In the genomic region with DNA sequence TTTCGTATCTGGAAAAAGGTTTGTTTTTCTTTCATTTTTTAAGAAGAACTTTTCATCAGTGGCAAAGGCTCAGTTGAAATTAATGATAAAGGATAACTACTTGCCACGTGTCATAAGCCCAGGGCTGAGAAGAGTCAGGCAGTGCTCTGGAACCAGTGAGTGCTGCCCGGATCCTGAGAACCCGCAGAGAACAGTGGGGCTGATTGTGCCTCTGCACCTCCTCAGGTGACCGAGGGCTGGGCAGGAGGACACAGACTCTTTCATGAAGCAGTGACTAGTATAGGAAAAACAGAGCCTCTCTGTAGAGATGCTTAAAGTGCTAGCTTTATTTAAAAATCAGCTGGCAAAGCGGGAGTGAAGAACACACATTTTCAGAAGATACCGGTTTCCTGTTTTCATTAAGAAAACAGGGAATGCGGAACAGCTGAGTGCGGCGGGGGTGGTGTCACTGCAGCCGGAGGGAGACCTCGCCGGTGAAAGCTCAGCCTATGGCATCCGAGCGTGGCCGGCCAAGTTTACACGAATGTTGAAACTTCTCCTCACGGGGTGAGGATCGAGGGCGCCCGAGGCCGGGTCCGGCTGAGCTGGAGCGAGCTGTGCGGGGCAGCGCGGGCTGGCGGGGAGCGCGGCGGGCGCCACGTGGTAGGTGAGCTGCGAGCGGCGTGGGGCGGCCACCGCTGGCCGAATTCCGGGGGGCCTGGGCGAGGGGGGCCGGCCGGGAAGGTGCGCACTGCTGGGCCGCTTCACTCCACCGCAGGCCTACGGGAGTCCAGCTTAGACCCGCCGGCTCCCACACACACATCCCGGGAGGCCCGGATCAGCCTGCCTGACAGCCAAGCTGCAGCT, we compare ENCODE assay signal across 8 cellular contexts.
DNase-seq lines count a peak whose midpoint lies in the region; ATAC-seq and TF ChIP-seq lines count a peak whose summit lies in the region.

No MANE protein-coding gene starts in this region.

- H3K27me3 ChIP-seq in CD4-positive, alpha-beta T cell (ENCODE audit: control insufficient read depth, insufficient read depth, low read length): no peaks in the 10 kb centered on the region

- peak overlapping the region; percentile 71 for H3K4me3 ChIP-seq in coronary artery

- CTCF ChIA-PET in CD4-positive, alpha-beta T cell (lab: Charles Lee): no interaction called here
- CTCF ChIA-PET in WTC11 (lab: Charles Lee): interaction anchor here (0.8 to 1.4 kb wide), 5 partner anchors 13 to 58 kb away, joined by 3 to 5 read pairs (median 3); no protein-coding TSS in a partner anchor

- no peak overlapping the region for H3K27ac Mint-ChIP-seq in CD4-positive, alpha-beta T cell
- peak overlapping the region; percentile 73 for H3K27ac Mint-ChIP-seq in WTC11

- H3K27me3 Mint-ChIP-seq in CD4-positive, alpha-beta T cell: peaks cover 38% of the 10 kb centered on the region
- no peaks in the 10 kb centered on the region for H3K27me3 Mint-ChIP-seq in WTC11 (ENCODE audit: low read depth)

- intact Hi-C loops in CD4-positive, alpha-beta T cell (cut with DNase I, micrococcal nuclease): loop anchor here in 1 of 2 experiments (1.0 kb wide), 1 partner anchor 8 kb away; no protein-coding TSS in a partner anchor

- H3K9me3 ChIP-seq in CD4-positive, alpha-beta T cell (ENCODE audit: control insufficient read depth, low read length): no peaks in the 10 kb centered on the region

- H3K4me1 Mint-ChIP-seq in CD4-positive, alpha-beta T cell (ENCODE audit: low read depth): peaks cover 9% of the 10 kb centered on the region
- peaks cover 26% of the 10 kb centered on the region for H3K4me1 Mint-ChIP-seq in WTC11

- TF ChIP-seq CTCF in CD4-positive, alpha-beta T cell (IDR thresholded peaks at IDR 0.05): no peak
- TF ChIP-seq CTCF in WTC11 (IDR thresholded peaks at IDR 0.05) (no peak), coronary artery (IDR thresholded peaks at IDR 0.05) (no peak)

- no peaks in the 10 kb centered on the region for H3K9me3 Mint-ChIP-seq in CD4-positive, alpha-beta T cell
- no peaks in the 10 kb centered on the region for H3K9me3 Mint-ChIP-seq in WTC11

- no peak overlapping the region for H3K27ac ChIP-seq in CD4-positive, alpha-beta T cell (ENCODE audit: low read depth, low read length)
- peak overlapping the region; percentile 87 to 89 for H3K27ac ChIP-seq in coronary artery

- H3K36me3 Mint-ChIP-seq in CD4-positive, alpha-beta T cell (ENCODE audit: low read depth): no peaks in the 10 kb centered on the region
- peaks cover 14% of the 10 kb centered on the region for H3K36me3 Mint-ChIP-seq in WTC11

- no peak for ATAC-seq in CD4-positive, alpha-beta T cell (ENCODE audit: poor library complexity)
- ATAC-seq in HG03432 (IDR thresholded peaks at IDR 0.05; ENCODE audit: unreplicated experiment) (peak; percentile 56), WTC11 (peak; percentile 83), HG02870 (IDR thresholded peaks at IDR 0.05; ENCODE audit: unreplicated experiment) (no peak)

- peak in 7 of 10 experiments; percentile 2 to 34 (median 6) for DNase-seq in CD4-positive, alpha-beta T cell
- DNase-seq in WTC11 (ENCODE audit: low spot score): peak; percentile 64
- DNase-seq in coronary artery (ENCODE audit: low spot score): peak; percentile 92
- DNase-seq in kidney tubule cell (ENCODE audit: low spot score): peak; percentile 69
- DNase-seq in stimulated activated CD4-positive, alpha-beta T cell treated with anti-CD3 and anti-CD28 coated beads, Interleukin-12 subunit alpha, Interleukin-12 subunit beta, amount 100 ng/mL, for 4 hours: peak; percentile 14
- DNase-seq in NCI-H187 treated with DMSO at 0.1 percent for 48 hours (lab: John Stamatoyannopoulos, UW): no peak

- POLR2A ChIA-PET in CD4-positive, alpha-beta T cell (lab: Charles Lee): no interaction called here
- POLR2A ChIA-PET in WTC11 (lab: Charles Lee): no interaction called here

- peak overlapping the region; percentile 76 for H3K4me3 Mint-ChIP-seq in CD4-positive, alpha-beta T cell
- peak overlapping the region; percentile 70 for H3K4me3 Mint-ChIP-seq in WTC11

TF ChIP-seq in WTC11, 78 proteins besides CTCF, POLR2A, EP300 and RAD21:
- TF ChIP-seq, protein P1, sequence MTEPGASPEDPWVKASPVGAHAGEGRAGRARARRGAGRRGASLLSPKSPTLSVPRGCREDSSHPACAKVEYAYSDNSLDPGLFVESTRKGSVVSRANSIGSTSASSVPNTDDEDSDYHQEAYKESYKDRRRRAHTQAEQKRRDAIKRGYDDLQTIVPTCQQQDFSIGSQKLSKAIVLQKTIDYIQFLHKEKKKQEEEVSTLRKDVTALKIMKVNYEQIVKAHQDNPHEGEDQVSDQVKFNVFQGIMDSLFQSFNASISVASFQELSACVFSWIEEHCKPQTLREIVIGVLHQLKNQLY (CRISPR knock-in tag; IDR thresholded peaks at IDR 0.05): no peak
- TF ChIP-seq ZNF232 (CRISPR knock-in tag; IDR thresholded peaks at IDR 0.05): no peak
- TF ChIP-seq ZNF423 (CRISPR knock-in tag; IDR thresholded peaks at IDR 0.05): peak; percentile 60
- 0 out of 2 replicates have a peak, but pooled peaks have one; percentile 46 for TF ChIP-seq ESRRA (CRISPR knock-in tag; IDR thresholded peaks at IDR 0.05; ENCODE audit: borderline replicate concordance)
- TF ChIP-seq FOXK1 (CRISPR knock-in tag; IDR thresholded peaks at IDR 0.05): peak; percentile 20; the same call in 1 of the 2 replicates
- TF ChIP-seq, protein P2, sequence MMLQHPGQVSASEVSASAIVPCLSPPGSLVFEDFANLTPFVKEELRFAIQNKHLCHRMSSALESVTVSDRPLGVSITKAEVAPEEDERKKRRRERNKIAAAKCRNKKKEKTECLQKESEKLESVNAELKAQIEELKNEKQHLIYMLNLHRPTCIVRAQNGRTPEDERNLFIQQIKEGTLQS (CRISPR knock-in tag; conservative IDR thresholded peaks at IDR 0.05): no peak
- TF ChIP-seq, protein P3, sequence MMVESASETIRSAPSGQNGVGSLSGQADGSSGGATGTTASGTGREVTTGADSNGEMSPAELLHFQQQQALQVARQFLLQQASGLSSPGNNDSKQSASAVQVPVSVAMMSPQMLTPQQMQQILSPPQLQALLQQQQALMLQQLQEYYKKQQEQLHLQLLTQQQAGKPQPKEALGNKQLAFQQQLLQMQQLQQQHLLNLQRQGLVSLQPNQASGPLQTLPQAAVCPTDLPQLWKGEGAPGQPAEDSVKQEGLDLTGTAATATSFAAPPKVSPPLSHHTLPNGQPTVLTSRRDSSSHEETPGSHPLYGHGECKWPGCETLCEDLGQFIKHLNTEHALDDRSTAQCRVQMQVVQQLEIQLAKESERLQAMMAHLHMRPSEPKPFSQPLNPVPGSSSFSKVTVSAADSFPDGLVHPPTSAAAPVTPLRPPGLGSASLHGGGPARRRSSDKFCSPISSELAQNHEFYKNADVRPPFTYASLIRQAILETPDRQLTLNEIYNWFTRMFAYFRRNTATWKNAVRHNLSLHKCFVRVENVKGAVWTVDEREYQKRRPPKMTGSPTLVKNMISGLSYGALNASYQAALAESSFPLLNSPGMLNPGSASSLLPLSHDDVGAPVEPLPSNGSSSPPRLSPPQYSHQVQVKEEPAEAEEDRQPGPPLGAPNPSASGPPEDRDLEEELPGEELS (CRISPR knock-in tag; IDR thresholded peaks at IDR 0.05): peak; percentile 59; the same call in 1 of the 2 replicates
- TF ChIP-seq, protein P4, sequence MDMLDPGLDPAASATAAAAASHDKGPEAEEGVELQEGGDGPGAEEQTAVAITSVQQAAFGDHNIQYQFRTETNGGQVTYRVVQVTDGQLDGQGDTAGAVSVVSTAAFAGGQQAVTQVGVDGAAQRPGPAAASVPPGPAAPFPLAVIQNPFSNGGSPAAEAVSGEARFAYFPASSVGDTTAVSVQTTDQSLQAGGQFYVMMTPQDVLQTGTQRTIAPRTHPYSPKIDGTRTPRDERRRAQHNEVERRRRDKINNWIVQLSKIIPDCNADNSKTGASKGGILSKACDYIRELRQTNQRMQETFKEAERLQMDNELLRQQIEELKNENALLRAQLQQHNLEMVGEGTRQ (CRISPR knock-in tag; IDR thresholded peaks at IDR 0.05): peak; percentile 63
- no peak for TF ChIP-seq SOX15 (CRISPR knock-in tag; IDR thresholded peaks at IDR 0.05)
- TF ChIP-seq OVOL2 (CRISPR knock-in tag; IDR thresholded peaks at IDR 0.05; ENCODE audit: borderline replicate concordance): no peak
- no peak for TF ChIP-seq CREB1 (CRISPR knock-in tag; IDR thresholded peaks at IDR 0.05)
- TF ChIP-seq, protein P5, sequence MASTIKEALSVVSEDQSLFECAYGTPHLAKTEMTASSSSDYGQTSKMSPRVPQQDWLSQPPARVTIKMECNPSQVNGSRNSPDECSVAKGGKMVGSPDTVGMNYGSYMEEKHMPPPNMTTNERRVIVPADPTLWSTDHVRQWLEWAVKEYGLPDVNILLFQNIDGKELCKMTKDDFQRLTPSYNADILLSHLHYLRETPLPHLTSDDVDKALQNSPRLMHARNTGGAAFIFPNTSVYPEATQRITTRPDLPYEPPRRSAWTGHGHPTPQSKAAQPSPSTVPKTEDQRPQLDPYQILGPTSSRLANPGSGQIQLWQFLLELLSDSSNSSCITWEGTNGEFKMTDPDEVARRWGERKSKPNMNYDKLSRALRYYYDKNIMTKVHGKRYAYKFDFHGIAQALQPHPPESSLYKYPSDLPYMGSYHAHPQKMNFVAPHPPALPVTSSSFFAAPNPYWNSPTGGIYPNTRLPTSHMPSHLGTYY (CRISPR knock-in tag; IDR thresholded peaks at IDR 0.05): no peak

Comparison
In these comparisons a context has a peak if more than half of its experiments do, and no peak if none do; other contexts are left out.
1. ATAC-seq: peak in HG03432 (single experiment) and WTC11 (single experiment); none in CD4-positive, alpha-beta T cell (single experiment) and HG02870 (single experiment).